1 cellular context compared by ENCODE assay signal in the genomic region with DNA sequence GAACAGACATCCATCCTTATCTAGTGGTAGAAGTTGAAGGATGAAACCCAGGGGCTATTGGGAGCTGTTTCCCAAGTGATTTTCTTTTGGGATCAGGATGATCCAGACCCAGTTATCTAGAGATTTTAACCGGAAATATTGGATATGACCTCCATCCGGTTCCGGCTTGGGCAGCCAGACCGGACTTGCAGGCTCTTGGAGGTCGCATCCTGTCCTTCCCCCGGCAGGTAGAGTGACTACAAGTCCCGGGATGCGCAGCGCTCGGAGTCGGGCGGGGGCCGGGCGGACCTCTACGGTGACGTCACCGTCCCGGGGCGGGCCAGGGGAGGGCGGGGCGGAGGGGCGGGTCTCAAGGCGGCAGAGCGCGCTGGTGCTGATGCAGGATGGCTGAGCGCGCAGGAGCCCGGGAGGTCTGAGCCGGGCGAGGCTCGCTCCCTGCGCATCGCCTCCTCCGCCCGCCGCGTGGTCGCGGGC.
A peak's percentile ranks its signal among the peaks of the same experiment; 100 is the strongest.
TF ChIP-seq lines count a peak whose summit lies in the region.

TSS of gene KIF5C (plus strand) at position 360 of the 474 bp plus-strand sequence. CDS start 391 bp downstream, outside the sequence.

TF ChIP-seq in K562, 482 proteins besides CTCF, POLR2A, EP300 and RAD21 (continued from another document):
- TF ChIP-seq, protein P1, sequence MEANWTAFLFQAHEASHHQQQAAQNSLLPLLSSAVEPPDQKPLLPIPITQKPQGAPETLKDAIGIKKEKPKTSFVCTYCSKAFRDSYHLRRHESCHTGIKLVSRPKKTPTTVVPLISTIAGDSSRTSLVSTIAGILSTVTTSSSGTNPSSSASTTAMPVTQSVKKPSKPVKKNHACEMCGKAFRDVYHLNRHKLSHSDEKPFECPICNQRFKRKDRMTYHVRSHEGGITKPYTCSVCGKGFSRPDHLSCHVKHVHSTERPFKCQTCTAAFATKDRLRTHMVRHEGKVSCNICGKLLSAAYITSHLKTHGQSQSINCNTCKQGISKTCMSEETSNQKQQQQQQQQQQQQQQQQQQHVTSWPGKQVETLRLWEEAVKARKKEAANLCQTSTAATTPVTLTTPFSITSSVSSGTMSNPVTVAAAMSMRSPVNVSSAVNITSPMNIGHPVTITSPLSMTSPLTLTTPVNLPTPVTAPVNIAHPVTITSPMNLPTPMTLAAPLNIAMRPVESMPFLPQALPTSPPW (CRISPR knock-in tag; IDR thresholded peaks at IDR 0.05), result peak; percentile 81
- peak; percentile 68 for TF ChIP-seq ZNF143 (CRISPR knock-in tag; IDR thresholded peaks at IDR 0.05)
- peak; percentile 72 for TF ChIP-seq GABPA (tag; conservative IDR thresholded peaks at IDR 0.05; ENCODE audit: low read depth)
